In genomic region chr17:47230864-47231263, GRCh38 we compare ENCODE assay signal across 2 cellular contexts.
TF ChIP-seq lines count a peak whose summit lies in the region.

No MANE protein-coding gene starts in this region.

TF ChIP-seq in Ishikawa, 13 proteins besides CTCF, POLR2A, EP300 and RAD21:
- TF ChIP-seq CREB1 (IDR thresholded peaks at IDR 0.05; ENCODE audit: low read depth) (no peak), EGR1 (IDR thresholded peaks at IDR 0.05) (no peak), TEAD4 (IDR thresholded peaks at IDR 0.05) (peak; percentile 85), FOXM1 (IDR thresholded peaks at IDR 0.05; ENCODE audit: borderline replicate concordance, low read depth) (peak; percentile 88), ZBTB7A (IDR thresholded peaks at IDR 0.05; ENCODE audit: low read depth) (peak; percentile 37; the same call in 1 of the 2 replicates), TCF12 (IDR thresholded peaks at IDR 0.05; ENCODE audit: low read depth) (peak; percentile 96), CEBPB (IDR thresholded peaks at IDR 0.05) (peak; percentile 99), USF1 (IDR thresholded peaks at IDR 0.05) (peak; percentile 65), YY1 (IDR thresholded peaks at IDR 0.05; ENCODE audit: low read depth) (peak; percentile 53), TAF1 (IDR thresholded peaks at IDR 0.05; ENCODE audit: low read depth) (0 out of 2 replicates have a peak, but pooled peaks have one; percentile 21), NFIC (IDR thresholded peaks at IDR 0.05) (peak; percentile 75)
- TF ChIP-seq, protein P1, sequence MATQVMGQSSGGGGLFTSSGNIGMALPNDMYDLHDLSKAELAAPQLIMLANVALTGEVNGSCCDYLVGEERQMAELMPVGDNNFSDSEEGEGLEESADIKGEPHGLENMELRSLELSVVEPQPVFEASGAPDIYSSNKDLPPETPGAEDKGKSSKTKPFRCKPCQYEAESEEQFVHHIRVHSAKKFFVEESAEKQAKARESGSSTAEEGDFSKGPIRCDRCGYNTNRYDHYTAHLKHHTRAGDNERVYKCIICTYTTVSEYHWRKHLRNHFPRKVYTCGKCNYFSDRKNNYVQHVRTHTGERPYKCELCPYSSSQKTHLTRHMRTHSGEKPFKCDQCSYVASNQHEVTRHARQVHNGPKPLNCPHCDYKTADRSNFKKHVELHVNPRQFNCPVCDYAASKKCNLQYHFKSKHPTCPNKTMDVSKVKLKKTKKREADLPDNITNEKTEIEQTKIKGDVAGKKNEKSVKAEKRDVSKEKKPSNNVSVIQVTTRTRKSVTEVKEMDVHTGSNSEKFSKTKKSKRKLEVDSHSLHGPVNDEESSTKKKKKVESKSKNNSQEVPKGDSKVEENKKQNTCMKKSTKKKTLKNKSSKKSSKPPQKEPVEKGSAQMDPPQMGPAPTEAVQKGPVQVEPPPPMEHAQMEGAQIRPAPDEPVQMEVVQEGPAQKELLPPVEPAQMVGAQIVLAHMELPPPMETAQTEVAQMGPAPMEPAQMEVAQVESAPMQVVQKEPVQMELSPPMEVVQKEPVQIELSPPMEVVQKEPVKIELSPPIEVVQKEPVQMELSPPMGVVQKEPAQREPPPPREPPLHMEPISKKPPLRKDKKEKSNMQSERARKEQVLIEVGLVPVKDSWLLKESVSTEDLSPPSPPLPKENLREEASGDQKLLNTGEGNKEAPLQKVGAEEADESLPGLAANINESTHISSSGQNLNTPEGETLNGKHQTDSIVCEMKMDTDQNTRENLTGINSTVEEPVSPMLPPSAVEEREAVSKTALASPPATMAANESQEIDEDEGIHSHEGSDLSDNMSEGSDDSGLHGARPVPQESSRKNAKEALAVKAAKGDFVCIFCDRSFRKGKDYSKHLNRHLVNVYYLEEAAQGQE (IDR thresholded peaks at IDR 0.05; ENCODE audit: low read depth): no peak
- TF ChIP-seq, protein P2, sequence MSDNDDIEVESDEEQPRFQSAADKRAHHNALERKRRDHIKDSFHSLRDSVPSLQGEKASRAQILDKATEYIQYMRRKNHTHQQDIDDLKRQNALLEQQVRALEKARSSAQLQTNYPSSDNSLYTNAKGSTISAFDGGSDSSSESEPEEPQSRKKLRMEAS (IDR thresholded peaks at IDR 0.05): peak; percentile 83

TF ChIP-seq in HepG2, 621 proteins besides CTCF, POLR2A, EP300 and RAD21:
- TF ChIP-seq ZNF362 (CRISPR knock-in tag; IDR thresholded peaks at IDR 0.05; ENCODE audit: borderline replicate concordance) (0 out of 2 replicates have a peak, but pooled peaks have one; percentile 61), ZNF414 (CRISPR knock-in tag; IDR thresholded peaks at IDR 0.05) (0 out of 2 replicates have a peak, but pooled peaks have one; percentile 39), SCMH1 (CRISPR knock-in tag; IDR thresholded peaks at IDR 0.05; ENCODE audit: borderline replicate concordance) (no peak), AGO1 (IDR thresholded peaks at IDR 0.05; ENCODE audit: low read depth, low read length, poor library complexity, severe bottlenecking) (no peak), ZNF263 (CRISPR knock-in tag; IDR thresholded peaks at IDR 0.05) (peak; percentile 9; the same call in 1 of the 2 replicates), ZNF121 (CRISPR knock-in tag; IDR thresholded peaks at IDR 0.05) (peak; percentile 82), TEAD3 (CRISPR knock-in tag; optimal IDR thresholded peaks at IDR 0.05; ENCODE audit: borderline replicate concordance) (peak; percentile 16), SALL1 (CRISPR knock-in tag; IDR thresholded peaks at IDR 0.05) (0 out of 2 replicates have a peak, but pooled peaks have one; percentile 26), CEBPG (CRISPR knock-in tag; IDR thresholded peaks at IDR 0.05) (peak; percentile 83), PAWR (CRISPR knock-in tag; IDR thresholded peaks at IDR 0.05; ENCODE audit: borderline replicate concordance) (no peak), MED1 (CRISPR knock-in tag; IDR thresholded peaks at IDR 0.05) (no peak), CEBPB (IDR thresholded peaks at IDR 0.05; ENCODE audit: borderline replicate concordance, low read depth, low read length) (peak; percentile 89), SIX1 (CRISPR knock-in tag; IDR thresholded peaks at IDR 0.05; ENCODE audit: borderline replicate concordance) (no peak), HDAC2 (CRISPR knock-in tag; IDR thresholded peaks at IDR 0.05) (no peak)
- TF ChIP-seq, protein P3, sequence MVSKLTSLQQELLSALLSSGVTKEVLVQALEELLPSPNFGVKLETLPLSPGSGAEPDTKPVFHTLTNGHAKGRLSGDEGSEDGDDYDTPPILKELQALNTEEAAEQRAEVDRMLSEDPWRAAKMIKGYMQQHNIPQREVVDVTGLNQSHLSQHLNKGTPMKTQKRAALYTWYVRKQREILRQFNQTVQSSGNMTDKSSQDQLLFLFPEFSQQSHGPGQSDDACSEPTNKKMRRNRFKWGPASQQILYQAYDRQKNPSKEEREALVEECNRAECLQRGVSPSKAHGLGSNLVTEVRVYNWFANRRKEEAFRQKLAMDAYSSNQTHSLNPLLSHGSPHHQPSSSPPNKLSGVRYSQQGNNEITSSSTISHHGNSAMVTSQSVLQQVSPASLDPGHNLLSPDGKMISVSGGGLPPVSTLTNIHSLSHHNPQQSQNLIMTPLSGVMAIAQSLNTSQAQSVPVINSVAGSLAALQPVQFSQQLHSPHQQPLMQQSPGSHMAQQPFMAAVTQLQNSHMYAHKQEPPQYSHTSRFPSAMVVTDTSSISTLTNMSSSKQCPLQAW (CRISPR knock-in tag; IDR thresholded peaks at IDR 0.05): 0 out of 2 replicates have a peak, but pooled peaks have one; percentile 27
